Comparison of ENCODE assay signal across 1 cellular context in the genomic region with DNA sequence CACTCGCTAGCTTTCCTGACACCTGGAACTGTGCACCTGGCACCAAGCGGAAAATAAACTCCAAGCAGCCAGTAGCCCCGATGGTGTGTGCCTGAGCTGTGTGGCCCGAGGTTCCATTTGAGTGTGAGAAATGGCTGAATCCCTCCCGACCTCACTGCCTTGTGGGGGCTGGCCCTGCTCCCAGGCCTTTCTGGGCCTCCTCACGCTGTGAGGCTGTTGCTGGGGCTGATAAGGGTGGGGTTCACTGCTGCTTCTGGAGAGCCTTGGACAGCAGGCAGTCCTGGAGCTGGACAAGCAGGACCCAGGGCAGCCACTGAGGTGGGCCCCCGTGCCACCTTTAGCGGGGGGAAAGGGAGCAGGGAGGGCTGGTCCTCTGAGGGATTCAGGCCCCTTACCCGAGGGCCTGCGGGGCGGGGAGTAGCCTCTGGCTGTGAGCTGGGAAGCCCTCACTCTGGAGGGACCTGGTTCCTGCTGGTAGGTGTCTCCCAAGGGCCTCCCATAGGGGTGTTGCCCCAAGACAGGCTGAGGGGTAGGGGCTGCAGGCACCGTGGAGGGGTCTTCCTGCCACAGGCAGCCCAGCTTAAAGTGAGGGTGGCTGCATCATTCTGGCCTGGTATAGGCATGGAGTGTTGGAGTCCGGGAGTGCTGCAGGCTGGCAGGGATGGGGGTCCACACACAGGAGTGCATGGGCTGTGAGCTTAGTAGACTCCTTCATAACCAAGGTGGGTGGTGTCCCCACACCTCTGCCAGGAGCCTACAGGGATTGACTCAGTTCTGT.
TF ChIP-seq lines count a peak whose summit lies in the region.

No MANE protein-coding gene starts in this region.

TF ChIP-seq in neural cell, 6 proteins besides CTCF, POLR2A, EP300 and RAD21 (continued from another document):
- no peak for TF ChIP-seq REST (IDR thresholded peaks at IDR 0.05; ENCODE audit: borderline replicate concordance)
- TF ChIP-seq POLR2AphosphoS5 (IDR thresholded peaks at IDR 0.05), result no peak
- TF ChIP-seq MXI1 (conservative IDR thresholded peaks at IDR 0.05; ENCODE audit: poor library complexity, severe bottlenecking), result no peak
- no peak for TF ChIP-seq TAF1 (IDR thresholded peaks at IDR 0.05; ENCODE audit: low read depth)
- TF ChIP-seq SMC3 (conservative IDR thresholded peaks at IDR 0.05; ENCODE audit: poor library complexity), result no peak
